Comparison of ENCODE assay signal across 20 cellular contexts in genomic region chr20:1214838-1215261, GRCh38. TPM values are rescaled to one million over a fixed set of nuclear protein-coding genes. Genes with fewer than 3 reads are reported as not detected.
"Had no signal": no experiment of that assay in that cellular context is flagged by ENCODE, and none has a peak within 500 bp of the region (broad histone marks: within the 10 kb centered on the region; RNA-seq: fewer than 3 reads in every experiment).

No MANE protein-coding gene starts in this region.

- H3K4me3 Mint-ChIP-seq: brain; memory B cell; nephron; stimulated activated naive B cell treated with anti-CD40 and anti-IgM and Interleukin-4, amounts not matched to agents 10 μg/mL and 1 μg/mL and 100 μg/mL, for 72 hours had no signal

- ATAC-seq: left ventricle myocardium superior; stimulated activated naive B cell treated with anti-CD40 and anti-IgM and Interleukin-4, amounts not matched to agents 10 μg/mL and 1 μg/mL and 100 μg/mL, for 72 hours had no signal

- H3K4me1 Mint-ChIP-seq: nephron had no signal

- H3K27ac ChIP-seq: colonic mucosa, esophagus muscularis mucosa, thyroid gland had no signal

- H3K36me3 Mint-ChIP-seq: brain; memory B cell; stimulated activated naive B cell treated with anti-CD40 and anti-IgM and Interleukin-4, amounts not matched to agents 10 μg/mL and 1 μg/mL and 100 μg/mL, for 72 hours had no signal

- H3K27ac Mint-ChIP-seq: brain; memory B cell; nephron; stimulated activated naive B cell treated with anti-CD40 and anti-IgM and Interleukin-4, amounts not matched to agents 10 μg/mL and 1 μg/mL and 100 μg/mL, for 72 hours had no signal

- H3K36me3 ChIP-seq: colonic mucosa, esophagus muscularis mucosa, thyroid gland had no signal

- H3K4me3 ChIP-seq: colonic mucosa, esophagus muscularis mucosa, thyroid gland had no signal

- H3K4me2 ChIP-seq: SK-N-SH had no signal

- H3K4me1 ChIP-seq: colonic mucosa had no signal

- H3K9me3 ChIP-seq: colonic mucosa, esophagus muscularis mucosa, SK-N-SH, thyroid gland had no signal

- H3K9ac ChIP-seq: SK-N-SH had no signal

- H3K9me3 Mint-ChIP-seq: activated naive CD4-positive, alpha-beta T cell treated with anti-CD3 and anti-CD28 coated beads, Interleukin-2, amount 10 ng/mL, durations not matched to agents 7 days and 5 days; brain; memory B cell; nephron; stimulated activated naive B cell treated with anti-CD40 and anti-IgM and Interleukin-4, amounts not matched to agents 10 μg/mL and 1 μg/mL and 100 μg/mL, for 72 hours had no signal

- H3K27me3 ChIP-seq: colonic mucosa, thyroid gland had no signal

- DNase-seq: central memory CD4-positive, alpha-beta T cell; colonic mucosa; foreskin fibroblast; hippocampal formation; kidney glomerular epithelial cell; left ventricle myocardium superior; nucleus accumbens; posterior cingulate gyrus; retina; SK-N-SH; stimulated activated naive B cell treated with anti-CD40 and anti-IgM and Interleukin-4, amounts not matched to agents 10 μg/mL and 1 μg/mL and 100 μg/mL, for 72 hours; thyroid gland had no signal

RNA-seq across cellular contexts. Expression of gene RAD21L1, which starts 11.0 kb away (rescaled TPM):
- total RNA-seq: colonic mucosa, esophagus muscularis mucosa, left ventricle myocardium superior, mucosa of gallbladder, skeletal muscle tissue, thyroid gland, urinary bladder had no signal
- polyA plus RNA-seq: urinary bladder had no signal

RNA-seq across cellular contexts. Expression of gene C20orf202, which starts 11.6 kb away (rescaled TPM):
- polyA plus RNA-seq: SK-N-SH had no signal
